11 cellular contexts compared by ENCODE assay signal in the genomic region with DNA sequence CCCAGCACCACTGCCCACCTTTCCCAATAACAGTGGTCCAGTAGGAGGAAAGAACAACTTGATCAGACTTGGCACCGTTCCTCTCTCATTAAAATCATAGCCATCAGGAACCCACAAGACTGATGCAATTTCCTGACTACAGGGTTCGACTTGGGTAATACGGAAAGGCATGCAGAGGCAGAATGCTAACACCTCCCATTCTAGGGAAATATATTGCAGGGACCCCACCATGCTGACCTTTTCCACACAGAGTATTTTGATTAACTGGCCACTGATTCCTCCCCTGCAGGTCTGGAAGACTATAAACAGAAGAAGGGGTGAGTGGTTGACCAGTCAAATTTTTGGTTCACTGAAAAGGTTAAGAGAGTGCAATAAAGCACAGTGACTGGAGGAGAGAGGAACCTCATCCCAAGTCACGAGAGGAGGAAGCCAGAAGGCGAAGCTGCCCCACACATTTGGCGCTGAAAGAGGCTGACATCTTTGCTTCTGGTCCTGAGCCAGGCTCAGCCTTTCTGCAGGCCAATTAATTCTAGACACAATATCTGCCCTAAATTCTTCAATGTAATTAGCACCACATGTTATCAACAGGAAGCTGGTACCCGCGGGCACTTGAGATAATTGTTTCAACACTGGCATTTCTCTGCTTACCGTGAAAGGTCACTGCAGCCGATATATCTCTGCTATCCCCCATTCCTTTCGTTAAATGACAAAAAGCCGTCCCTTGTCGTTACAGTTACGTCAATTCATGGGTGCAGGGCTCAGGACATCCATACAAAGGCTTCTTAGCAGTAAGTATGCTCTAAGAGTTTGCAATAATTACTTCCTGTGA.
DNase-seq lines count a peak whose midpoint lies in the region; ATAC-seq, FAIRE-seq and TF ChIP-seq lines count a peak whose summit lies in the region.
"Had no signal": no experiment of that assay in that cellular context is flagged by ENCODE, and none has a peak within 500 bp of the region (broad histone marks: within the 10 kb centered on the region; RNA-seq: fewer than 3 reads in every experiment).

No MANE protein-coding gene starts in this region.

- no peaks in the 10 kb centered on the region for H3K36me3 ChIP-seq in BLaER1 treated with 17β-estradiol and CSF1 and Interleukin-3, amounts not matched to agents 10 nM and 100 nM
- no peaks in the 10 kb centered on the region for H3K36me3 ChIP-seq in astrocyte (ENCODE audit: insufficient read depth, low read length)
- no peaks in the 10 kb centered on the region for H3K36me3 ChIP-seq in left lung
- H3K36me3 ChIP-seq in prostate gland: no peaks in the 10 kb centered on the region
- H3K36me3 ChIP-seq: neural progenitor cell had no signal

- 53% methylated on average over 14 of the region's 14 CpGs for WGBS in prostate gland

- H3K4me3 Mint-ChIP-seq in astrocyte (ENCODE audit: unreplicated experiment): no peak overlapping the region
- H3K4me3 Mint-ChIP-seq: neural progenitor cell; T-helper 1 cell treated with Interleukin-12 subunit alpha and Interleukin-12 subunit beta and Interleukin-4 antibody, amounts not matched to agents 30 μg/mL and 1 μg/mL, for 36 hours had no signal

- H3K27me3 Mint-ChIP-seq in astrocyte (ENCODE audit: low read depth, unreplicated experiment): peaks cover 7% of the 10 kb centered on the region

- H3K4me3 ChIP-seq in BLaER1 treated with 17β-estradiol and CSF1 and Interleukin-3, amounts not matched to agents 10 nM and 100 nM: peak overlapping the region in 4 of 10 experiments; percentile 1 to 40 (median 12); a peak in 5 of 20 replicates
- H3K4me3 ChIP-seq in astrocyte (ENCODE audit: insufficient read depth, low read depth, low read length): no peak overlapping the region
- no peak overlapping the region for H3K4me3 ChIP-seq in left lung
- no peak overlapping the region for H3K4me3 ChIP-seq in prostate gland
- H3K4me3 ChIP-seq: neural progenitor cell had no signal

- H3K27ac ChIP-seq in BLaER1 treated with 17β-estradiol and CSF1 and Interleukin-3, amounts not matched to agents 10 nM and 100 nM: peak overlapping the region in 9 of 11 experiments; percentile 45 to 83 (median 78); a peak in 18 of 22 replicates
- H3K27ac ChIP-seq in astrocyte (ENCODE audit: low read depth, low read length): peak overlapping the region; percentile 34
- no peak overlapping the region for H3K27ac ChIP-seq in left lung
- H3K27ac ChIP-seq in prostate gland: no peak overlapping the region

- H3K79me2 ChIP-seq in astrocyte (ENCODE audit: insufficient read depth, low read length): no peaks in the 10 kb centered on the region

- intact Hi-C loops in left lung (cut with DNase I): no loop called here
- intact Hi-C loops in prostate gland (cut with DNase I): no loop called here

- peaks cover 31% of the 10 kb centered on the region for H3K4me1 Mint-ChIP-seq in astrocyte (ENCODE audit: low read depth, unreplicated experiment)

- no peaks in the 10 kb centered on the region for H3K9me3 Mint-ChIP-seq in astrocyte (ENCODE audit: unreplicated experiment)
- H3K9me3 Mint-ChIP-seq: neural progenitor cell; T-helper 1 cell treated with Interleukin-12 subunit alpha and Interleukin-12 subunit beta and Interleukin-4 antibody, amounts not matched to agents 30 μg/mL and 1 μg/mL, for 36 hours had no signal

- H2AFZ ChIP-seq in astrocyte (ENCODE audit: low read depth, low read length): peak overlapping the region; percentile 7
- H2AFZ ChIP-seq: neural progenitor cell had no signal

- TF ChIP-seq CTCF in astrocyte (IDR thresholded peaks at IDR 0.05; ENCODE audit: insufficient read depth, low read depth, low read length): no peak
- no peak for TF ChIP-seq CTCF in left lung (IDR thresholded peaks at IDR 0.05)
- no peak for TF ChIP-seq CTCF in prostate gland (IDR thresholded peaks at IDR 0.05)

- peaks cover 18 to 64% (median 55%) of the 10 kb centered on the region in 10 experiments for H3K4me1 ChIP-seq in BLaER1 treated with 17β-estradiol and CSF1 and Interleukin-3, amounts not matched to agents 10 nM and 100 nM
- H3K4me1 ChIP-seq in astrocyte (ENCODE audit: insufficient read depth, low read length): peaks cover 49% of the 10 kb centered on the region
- H3K4me1 ChIP-seq in left lung: peaks cover 4 to 19% of the 10 kb centered on the region in 2 donors
- H3K4me1 ChIP-seq in prostate gland (replicated peaks): no peaks in the 10 kb centered on the region

- peak overlapping the region in 9 of 11 experiments; percentile 6 to 68 (median 50); a peak in 14 of 22 replicates for H3K9ac ChIP-seq in BLaER1 treated with 17β-estradiol and CSF1 and Interleukin-3, amounts not matched to agents 10 nM and 100 nM
- no peak overlapping the region for H3K9ac ChIP-seq in astrocyte (ENCODE audit: low read length)
- H3K9ac ChIP-seq: neural progenitor cell had no signal

- peak overlapping the region; percentile 23 for H3K27ac Mint-ChIP-seq in astrocyte (ENCODE audit: unreplicated experiment)
- H3K27ac Mint-ChIP-seq: neural progenitor cell; T-helper 1 cell treated with Interleukin-12 subunit alpha and Interleukin-12 subunit beta and Interleukin-4 antibody, amounts not matched to agents 30 μg/mL and 1 μg/mL, for 36 hours had no signal

- no peaks in the 10 kb centered on the region for H3K9me3 ChIP-seq in BLaER1 treated with 17β-estradiol and CSF1 and Interleukin-3, amounts not matched to agents 10 nM and 100 nM (replicated peaks in 1 of 11)
- H3K9me3 ChIP-seq in astrocyte (ENCODE audit: insufficient read depth, low read depth, low read length): no peaks in the 10 kb centered on the region
- H3K9me3 ChIP-seq in left lung: no peaks in the 10 kb centered on the region
- no peaks in the 10 kb centered on the region for H3K9me3 ChIP-seq in prostate gland

- no peak for TF ChIP-seq POLR2A in prostate gland (IDR thresholded peaks at IDR 0.05)

- H3K27me3 ChIP-seq in BLaER1 treated with 17β-estradiol and CSF1 and Interleukin-3, amounts not matched to agents 10 nM and 100 nM: no peaks in the 10 kb centered on the region
- H3K27me3 ChIP-seq in astrocyte (ENCODE audit: insufficient read depth, low read length) (no peaks in the 10 kb centered on the region), left lung (no peaks in the 10 kb centered on the region), prostate gland (replicated peaks; ENCODE audit: insufficient read depth) (no peaks in the 10 kb centered on the region)
- H3K27me3 ChIP-seq: neural progenitor cell had no signal

- peak overlapping the region; percentile 60 to 89 (median 77) for H3K4me2 ChIP-seq in BLaER1 treated with 17β-estradiol and CSF1 and Interleukin-3, amounts not matched to agents 10 nM and 100 nM
- H3K4me2 ChIP-seq in astrocyte (ENCODE audit: low read length): peak overlapping the region; percentile 57
- H3K4me2 ChIP-seq: neural progenitor cell had no signal

- no peaks in the 10 kb centered on the region for H3K36me3 Mint-ChIP-seq in astrocyte (ENCODE audit: low read depth, unreplicated experiment)
- H3K36me3 Mint-ChIP-seq: neural progenitor cell had no signal

- DNase-seq in NCI-H1105 (lab: John Stamatoyannopoulos, UW): peak; percentile 46
- peak; percentile 97 for DNase-seq in astrocyte (ENCODE audit: low read depth)
- DNase-seq in left lung: no peak
- no peak for DNase-seq in prostate gland (ENCODE audit: low spot score)
- no peak for DNase-seq in cerebellar nuclear complex (lab: John Stamatoyannopoulos, UW)
- no peak for DNase-seq in OCI-M2 (lab: John Stamatoyannopoulos, UW; ENCODE audit: unreplicated experiment)
- no peak for DNase-seq in NCI-H2171 treated with DMSO at 0.1 percent for 48 hours (lab: John Stamatoyannopoulos, UW)
- DNase-seq: central memory CD4-positive, alpha-beta T cell had no signal

- H4K20me1 ChIP-seq in BLaER1 treated with 17β-estradiol and CSF1 and Interleukin-3, amounts not matched to agents 10 nM and 100 nM: no peaks in the 10 kb centered on the region
- no peaks in the 10 kb centered on the region for H4K20me1 ChIP-seq in astrocyte (ENCODE audit: insufficient read depth, low read length)

- FAIRE-seq in astrocyte (lab: Jason Lieb, UNC): peak; percentile 41

- ATAC-seq in left lung: peak; percentile 57

Comparison
In these comparisons a context has a peak if more than half of its experiments do, and no peak if none do; other contexts are left out.
1. H3K27ac ChIP-seq: peak in BLaER1 treated with 17β-estradiol and CSF1 and Interleukin-3, amounts not matched to agents 10 nM and 100 nM (9 of 11) and astrocyte (single experiment); none in left lung (0 of 2) and prostate gland (0 of 2).
2. DNase-seq: peak in NCI-H1105 (single experiment) and astrocyte (single experiment); none in left lung (0 of 2), prostate gland (single experiment), cerebellar nuclear complex (0 of 2), OCI-M2 (single experiment) and NCI-H2171 treated with DMSO at 0.1 percent for 48 hours (single experiment).